In genomic region chr9:16594787-16595186, GRCh38 we compare ENCODE assay signal across 1 cellular context.
TF ChIP-seq lines count a peak whose summit lies in the region.

No MANE protein-coding gene starts in this region.

TF ChIP-seq in GM23338, 12 proteins besides CTCF, POLR2A, EP300 and RAD21 (continued from another document):
- no peak for TF ChIP-seq REST (IDR thresholded peaks at IDR 0.05; ENCODE audit: unreplicated experiment)
- no peak for TF ChIP-seq NANOG (IDR thresholded peaks at IDR 0.05; ENCODE audit: borderline replicate concordance)
- no peak for TF ChIP-seq EZH2phosphoT487 (IDR thresholded peaks at IDR 0.05; ENCODE audit: unreplicated experiment)
- no peak for TF ChIP-seq CREB1 (CRISPR knock-in tag; IDR thresholded peaks at IDR 0.05; ENCODE audit: low read depth)
- TF ChIP-seq ZNF114 (CRISPR knock-in tag; IDR thresholded peaks at IDR 0.05): no peak
- no peak for TF ChIP-seq JUNB (IDR thresholded peaks at IDR 0.05; ENCODE audit: unreplicated experiment)
